Comparison of ENCODE assay signal across 15 cellular contexts in the genomic region with DNA sequence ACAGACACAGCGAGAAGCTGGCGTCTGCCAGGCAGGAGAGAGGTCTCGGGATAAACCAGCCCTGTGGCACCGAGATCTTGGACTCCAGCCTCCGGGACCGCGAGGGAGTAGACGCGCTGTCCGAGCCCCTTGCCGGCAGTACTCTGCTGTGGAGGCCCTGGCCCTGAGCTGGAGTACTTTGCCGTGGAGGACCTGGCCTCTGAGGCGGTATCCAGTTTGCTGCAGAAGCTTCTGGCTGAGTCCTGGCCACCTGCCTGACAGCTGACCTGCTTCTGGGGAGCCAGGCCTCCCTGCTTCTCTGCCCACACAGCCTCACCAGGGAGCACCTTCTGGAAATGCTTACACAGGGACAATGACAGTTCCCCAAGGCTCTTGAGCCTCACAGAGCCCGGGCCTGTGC.
"Had no signal": no experiment of that assay in that cellular context is flagged by ENCODE, and none has a peak within 500 bp of the region (broad histone marks: within the 10 kb centered on the region; RNA-seq: fewer than 3 reads in every experiment).

No MANE protein-coding gene starts in this region.

- ATAC-seq: esophagus mucosa; left lobe of liver; stimulated activated naive CD8-positive, alpha-beta T cell treated with anti-CD3 and anti-CD28 coated beads, Interleukin-15, amount 100 ng/mL, for 72 hours had no signal

- H3K4me3 ChIP-seq: breast epithelium, prostate gland, sigmoid colon, testis had no signal

- H3K27me3 ChIP-seq: breast epithelium, sigmoid colon, testis had no signal

- DNase-seq: activated CD4-positive, alpha-beta memory T cell treated with anti-CD3 and anti-CD28 coated beads for 36 hours; activated naive CD8-positive, alpha-beta T cell treated with anti-CD3 and anti-CD28 coated beads, Interleukin-2, amount 10 ng/mL, durations not matched to agents 7 days and 5 days; activated T-cell treated with anti-CD3 and anti-CD28 coated beads, Interleukin-2, amount 50 U/mL, for 48 hours; anterior cingulate cortex; glutamatergic neuron; occipital lobe; sigmoid colon; stimulated activated CD4-positive, alpha-beta T cell treated with anti-CD3 and anti-CD28 coated beads, Interleukin-4, amount 100 ng/mL, for 24 hours; stimulated activated naive CD8-positive, alpha-beta T cell treated with anti-CD3 and anti-CD28 coated beads, Interleukin-15, amount 100 ng/mL, for 72 hours; testis had no signal

- H3K9me3 ChIP-seq: breast epithelium, prostate gland, sigmoid colon, testis had no signal

- H3K36me3 ChIP-seq: breast epithelium had no signal

- H3K4me1 ChIP-seq: breast epithelium, prostate gland, testis had no signal

- H3K27ac ChIP-seq: breast epithelium, prostate gland, sigmoid colon, testis, VCaP had no signal
